Comparison of ENCODE assay signal across 19 cellular contexts in the genomic region with DNA sequence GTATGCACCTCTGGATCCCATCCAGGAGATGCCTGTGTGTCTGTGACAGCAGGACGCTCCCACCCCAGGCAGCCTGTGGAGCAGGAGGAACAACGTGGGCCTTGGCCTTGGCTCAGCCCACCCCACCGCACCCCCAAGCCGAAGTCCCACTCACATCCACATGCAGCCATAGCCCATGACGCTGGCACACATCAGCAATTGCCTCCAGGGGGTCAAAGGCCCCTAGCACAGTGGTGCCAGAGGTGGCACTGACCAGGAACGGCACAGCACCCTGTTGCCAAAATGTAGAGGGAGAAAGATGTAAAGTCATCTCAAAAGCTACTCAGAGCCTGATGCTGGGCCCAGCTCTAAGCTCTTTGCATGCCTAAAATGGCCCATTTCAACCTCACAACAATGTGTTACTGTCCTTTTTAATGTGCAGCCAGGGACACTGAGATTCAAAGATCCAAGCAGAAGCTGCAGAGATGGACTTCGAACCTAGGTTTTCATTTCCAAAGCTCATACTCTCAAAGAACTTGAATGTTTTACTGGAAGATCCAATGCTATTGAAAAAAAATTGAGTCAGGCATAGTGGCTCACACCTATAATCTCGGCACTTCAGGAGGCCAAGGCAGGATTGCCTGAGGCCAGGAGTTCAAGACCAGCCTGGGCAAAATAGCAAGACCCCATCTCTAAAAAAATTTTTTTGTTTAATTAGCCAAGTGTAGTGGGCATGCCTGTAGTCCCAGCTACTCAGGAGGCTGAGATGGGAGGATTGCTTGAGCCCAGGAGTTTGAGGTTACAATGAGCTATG. TPM values are rescaled to one million over a fixed set of nuclear protein-coding genes. Genes with fewer than 3 reads are reported as not detected.
DNase-seq lines count a peak whose midpoint lies in the region; ATAC-seq, FAIRE-seq and TF ChIP-seq lines count a peak whose summit lies in the region.
"Had no signal": no experiment of that assay in that cellular context is flagged by ENCODE, and none has a peak within 500 bp of the region (broad histone marks: within the 10 kb centered on the region; RNA-seq: fewer than 3 reads in every experiment).

No MANE protein-coding gene starts in this region.

- TF ChIP-seq POLR2A in K562 (conservative IDR thresholded peaks at IDR 0.05) (no peak), adrenal gland (IDR thresholded peaks at IDR 0.05) (no peak)

- in situ Hi-C loops in K562 (cut with MboI), result no loop called here

- no peak overlapping the region for H3K18ac ChIP-seq in neuronal stem cell (ENCODE audit: low read length)

- WGBS in K562 (ENCODE audit: insufficient coverage, low coverage, missing lambda C conversion rate), result 71% methylated on average over 8 of the region's 8 CpGs
- 43% methylated on average over 8 of the region's 8 CpGs for WGBS in liver
- no CpG with 5 or more reads among the region's 8 CpGs for WGBS in neuronal stem cell (ENCODE audit: extremely low coverage in 2 of 2, insufficient read length in 2 of 2, insufficient replicate concordance in 1 of 2), 2 donors
- WGBS in adrenal gland, 4 donors, result 91 to 97% (median 91%) methylated on average over 5 to 8 of the region's 8 CpGs

- H3K27ac ChIP-seq in K562 (ENCODE audit: extremely low read depth, low read depth, low read length), result no peak overlapping the region
- no peak overlapping the region for H3K27ac ChIP-seq in liver (ENCODE audit: low read depth in 1 of 2, low read length in 2 of 2)
- no peak overlapping the region for H3K27ac ChIP-seq in neuronal stem cell (replicated peaks; ENCODE audit: low read length)
- no peak overlapping the region for H3K27ac ChIP-seq in adrenal gland

- FAIRE-seq in K562 (lab: Jason Lieb, UNC), result no peak
- FAIRE-seq: G401.6, GM12892 had no signal

- H2BK120ac ChIP-seq in neuronal stem cell (ENCODE audit: low read depth, low read length), result no peak overlapping the region

- no peak overlapping the region for H4K8ac ChIP-seq in neuronal stem cell (ENCODE audit: low read depth, low read length)

- H3K27me3 ChIP-seq in K562 (ENCODE audit: control insufficient read depth in 2 of 2, insufficient read depth in 2 of 2, low read length in 2 of 2), result no peaks in the 10 kb centered on the region
- H3K27me3 ChIP-seq in liver (ENCODE audit: control insufficient read depth in 4 of 4, insufficient read depth in 4 of 4, low read length in 3 of 4), result no peaks in the 10 kb centered on the region
- H3K27me3 ChIP-seq in neuronal stem cell (ENCODE audit: control insufficient read depth in 3 of 3, insufficient read depth in 3 of 3, low read depth in 1 of 3, low read length in 3 of 3), result no peaks in the 10 kb centered on the region
- no peaks in the 10 kb centered on the region for H3K27me3 ChIP-seq in adrenal gland

- H2BK15ac ChIP-seq in neuronal stem cell (ENCODE audit: low read length), result no peak overlapping the region

- TF ChIP-seq CTCF in K562 (IDR thresholded peaks at IDR 0.05 in 2 of 3, conservative IDR thresholded peaks at IDR 0.05 in 1 of 3; ENCODE audit: insufficient read depth in 2 of 3, low read depth in 1 of 3, low read length in 3 of 3) (no peak), liver (IDR thresholded peaks at IDR 0.05; ENCODE audit: low read depth, low read length, missing input control) (no peak), adrenal gland (IDR thresholded peaks at IDR 0.05) (no peak)

- H2BK12ac ChIP-seq in neuronal stem cell (ENCODE audit: low read length), result no peak overlapping the region

- no peaks in the 10 kb centered on the region for H3K79me2 ChIP-seq in K562 (ENCODE audit: control insufficient read depth, insufficient read depth, low read length)

- H3K9me1 ChIP-seq in K562 (ENCODE audit: control insufficient read depth, insufficient read depth, low read length), result no peaks in the 10 kb centered on the region

- H2BK5ac ChIP-seq in neuronal stem cell (ENCODE audit: low read length), result no peak overlapping the region

- H4K20me1 ChIP-seq in K562 (replicated peaks; ENCODE audit: control insufficient read depth, insufficient read depth, low read length), result no peaks in the 10 kb centered on the region

- ATAC-seq in K562, result no peak
- ATAC-seq in GM19452 (IDR thresholded peaks at IDR 0.05; ENCODE audit: unreplicated experiment), result no peak
- ATAC-seq: HCT116 had no signal

- H3K79me1 ChIP-seq in neuronal stem cell (ENCODE audit: low read depth, low read length), result no peaks in the 10 kb centered on the region

- H3K36me3 ChIP-seq in K562 (ENCODE audit: control insufficient read depth, insufficient read depth, low read length), result no peaks in the 10 kb centered on the region
- H3K36me3 ChIP-seq in liver (ENCODE audit: control insufficient read depth in 4 of 4, insufficient read depth in 3 of 4, low read depth in 1 of 4, low read length in 3 of 4), result peaks cover 0 to 3% (median 1%) of the 10 kb centered on the region in 4 donors
- no peaks in the 10 kb centered on the region for H3K36me3 ChIP-seq in neuronal stem cell (replicated peaks in 1 of 2; ENCODE audit: control insufficient read depth in 2 of 2, insufficient read depth in 2 of 2, low read length in 2 of 2)
- H3K36me3 ChIP-seq in adrenal gland (replicated peaks in 1 of 2), result no peaks in the 10 kb centered on the region

- CTCF ChIA-PET in K562 (lab: Yijun Ruan, JAX; ENCODE audit: low intra/inter-chr PET ratio), result interaction anchor here (0.5 to 2.6 kb wide), 2 partner anchors 127 to 183 kb away, joined by 4 to 7 read pairs; no protein-coding TSS in a partner anchor

- H3K4me2 ChIP-seq in K562 (ENCODE audit: insufficient read depth, low read length), result no peak overlapping the region
- no peak overlapping the region for H3K4me2 ChIP-seq in neuronal stem cell (ENCODE audit: insufficient read depth, low read length, poor library complexity, severe bottlenecking)
- H3K4me2 ChIP-seq: GM23338 had no signal

- H3K9me3 ChIP-seq in K562 (replicated peaks; ENCODE audit: control insufficient read depth, insufficient read depth, low read depth, low read length) (no peaks in the 10 kb centered on the region), liver (ENCODE audit: control insufficient read depth in 4 of 4, low read length in 3 of 4) (no peaks in the 10 kb centered on the region), neuronal stem cell (replicated peaks in 1 of 2; ENCODE audit: control insufficient read depth in 2 of 2, insufficient read depth in 1 of 2, low read depth in 1 of 2, low read length in 2 of 2) (peaks cover 0 to 3% of the 10 kb centered on the region in 2 donors), adrenal gland (replicated peaks in 1 of 3) (no peaks in the 10 kb centered on the region)
- H3K9me3 ChIP-seq: Caco-2 had no signal

- TF ChIP-seq EP300 in K562 (IDR thresholded peaks at IDR 0.05; ENCODE audit: low read length), result no peak

- no peak for DNase-seq in K562 (ENCODE audit: extremely low read depth in 1 of 4, low spot score in 3 of 4)
- no peak for DNase-seq in neuronal stem cell (ENCODE audit: low spot score)
- no peak for DNase-seq in T-helper 1 cell
- no peak for DNase-seq in adrenal gland
- DNase-seq: C1 segment of cervical spinal cord; Caco-2; CD4-positive, alpha-beta memory T cell; DMS153; DND-41; H9; HFFc6 had no signal

- H4K91ac ChIP-seq in neuronal stem cell (ENCODE audit: low read depth, low read length, poor library complexity), result no peak overlapping the region

- TF ChIP-seq RAD21 in K562 (CRISPR knock-in tag; conservative IDR thresholded peaks at IDR 0.05 in 1 of 2, IDR thresholded peaks at IDR 0.05 in 1 of 2) (no peak), liver (IDR thresholded peaks at IDR 0.05) (no peak)

- POLR2A ChIA-PET in K562 (lab: Yijun Ruan, JAX), result interaction anchor here (0.7 to 2.7 kb wide), 7 partner anchors 10 to 164 kb away, joined by 3 to 15 read pairs (median 4); a partner anchor contains a TSS

- intact Hi-C loops in K562 (cut with micrococcal nuclease), result no loop called here
- intact Hi-C loops in adrenal gland (cut with DNase I), result loop anchor here (2.0 to 5.0 kb wide), 2 partner anchors 36 to 37 kb away; no protein-coding TSS in a partner anchor

- H3K9ac ChIP-seq in K562 (ENCODE audit: insufficient read depth in 1 of 2, low read depth in 2 of 2, low read length in 2 of 2) (no peak overlapping the region), liver (ENCODE audit: low read depth in 1 of 2, low read length in 2 of 2) (no peak overlapping the region), neuronal stem cell (ENCODE audit: low read depth, low read length, poor library complexity) (no peak overlapping the region)

- H3K4me1 ChIP-seq in K562 (replicated peaks in 1 of 2; ENCODE audit: control insufficient read depth in 2 of 2, insufficient read depth in 2 of 2, low read length in 2 of 2) (peaks cover 11 to 16% of the 10 kb centered on the region in 2 experiments; a peak in 4 of 5 replicates), liver (ENCODE audit: control insufficient read depth in 4 of 4, insufficient read depth in 4 of 4, low read length in 3 of 4) (peaks cover 12 to 53% (median 53%) of the 10 kb centered on the region in 4 donors), neuronal stem cell (ENCODE audit: control insufficient read depth in 2 of 2, insufficient read depth in 1 of 2, low read depth in 1 of 2, low read length in 2 of 2) (peaks cover 0 to 2% of the 10 kb centered on the region in 2 donors), adrenal gland (replicated peaks in 1 of 2) (peaks cover 0 to 3% of the 10 kb centered on the region in 2 donors)
- H3K4me1 ChIP-seq: Caco-2 had no signal

- peak overlapping the region; percentile 58 for H3K23ac ChIP-seq in neuronal stem cell (ENCODE audit: low read depth, low read length, poor library complexity)

- no peak overlapping the region for H3K14ac ChIP-seq in neuronal stem cell (ENCODE audit: low read length)

- no peak overlapping the region for H2AFZ ChIP-seq in K562 (ENCODE audit: low read depth, low read length)
- no peak overlapping the region for H2AFZ ChIP-seq in neuronal stem cell (ENCODE audit: low read length)
- H2AFZ ChIP-seq: GM23338 had no signal

- BruUV-seq in K562 (replicated peaks; lab: Mats Ljungman, UMichigan), result no TSS peak

- no peak overlapping the region for H3K4ac ChIP-seq in neuronal stem cell (ENCODE audit: low read length)

- H3K4me3 ChIP-seq in K562 (no peak overlapping the region), liver (ENCODE audit: low read depth in 1 of 3, low read length in 3 of 3) (no peak overlapping the region), neuronal stem cell (ENCODE audit: low read length in 2 of 2) (no peak overlapping the region), adrenal gland (no peak overlapping the region)
- H3K4me3 ChIP-seq: GM23338 had no signal

- H2AK5ac ChIP-seq in neuronal stem cell (ENCODE audit: low read depth, low read length), result no peak overlapping the region

RNA-seq across cellular contexts. Expression of a gene that starts 19.2 kb away (rescaled TPM):
- 77.6 and 121 TPM in 2 replicates for total RNA-seq in K562 (2011; cell fraction: chromatin; rRNA removed; ENCODE audit: low replicate concordance)
- total RNA-seq in K562 (2011; cell fraction: nucleolus; rRNA removed), result 62.2 and 65.9 TPM in 2 replicates
- total RNA-seq in K562 (2011; cell fraction: nucleoplasm; rRNA removed), result 76.6 and 88.8 TPM in 2 replicates
- total RNA-seq in K562 (2014; rRNA removed) (15.1 and 16.1 TPM in 2 replicates), K562 (2014; rRNA removed; fragmentation: Illumina TruSeq; extraction: Trizol) (18.6 and 19.9 TPM in 2 replicates), K562 (2015; rRNA removed; fragmentation: Illumina TruSeq; extraction: Trizol) (13.3 and 13.6 TPM in 2 replicates), K562 (2021) (39.6 and 46.4 TPM in 2 replicates), liver (10 to 100 TPM in 1 of 2 donors, 1 to 10 TPM in 1; 8.4 to 14.4 TPM), adrenal gland (10 to 100 TPM in 7 of 8 donors, 1 to 10 TPM in 1; 8.8 to 61.0 (median 18.6) TPM)
- polyA plus RNA-seq in K562 (2011; rRNA removed) (33.1 and 34.9 TPM in 2 replicates), K562 (2014; fragmentation: Illumina TruSeq; extraction: Trizol) (19.2 and 21.0 TPM in 2 replicates), K562 (2014; fragmentation: Nextera tagmentation; extraction: Ambion mirVana) (1 to 10 TPM in 1 of 2 experiments, under 1 TPM in 1; 0.57 to 1.4 TPM), K562 (2014; rRNA removed) (20.6 and 22.1 TPM in 2 replicates), liver (1 to 10 TPM; 1.4 to 4.3 TPM), adrenal gland (10 to 100 TPM in 2 of 3 donors, 1 to 10 TPM in 1; 6.6 to 11.3 (median 11.3) TPM)
- 9.6 and 17.0 TPM in 2 replicates for polyA plus RNA-seq in K562 (2011; cell fraction: cytosol; rRNA removed)
- polyA plus RNA-seq in K562 (2011; cell fraction: nucleus; rRNA removed), result 89.9 and 103 TPM in 2 replicates
- 12.8 and 21.6 TPM in 2 replicates for polyA plus RNA-seq in K562 (2012)
- 32.3 and 37.3 TPM in 2 replicates for polyA minus RNA-seq in K562 (2011; rRNA and poly(A)+ RNA removed)
- 8.2 and 9.2 TPM in 2 replicates for polyA minus RNA-seq in K562 (2011; cell fraction: cytosol; rRNA and poly(A)+ RNA removed)
- 45.2 and 63.6 TPM in 2 replicates for polyA minus RNA-seq in K562 (2011; cell fraction: nucleus; rRNA and poly(A)+ RNA removed)
- 19.7 TPM for polyA plus RNA-seq in neuronal stem cell (2013, experiment 1 of 2)
- 19.5 TPM for polyA plus RNA-seq in neuronal stem cell (2013, experiment 2 of 2)

RNA-seq across cellular contexts. Expression of a gene that starts 19.4 kb away (rescaled TPM):
- 97.5 and 106 TPM in 2 replicates for total RNA-seq in K562 (2011; cell fraction: chromatin; rRNA removed; ENCODE audit: low replicate concordance)
- 53.5 and 54.7 TPM in 2 replicates for total RNA-seq in K562 (2011; cell fraction: nucleolus; rRNA removed)
- 60.6 and 65.8 TPM in 2 replicates for total RNA-seq in K562 (2011; cell fraction: nucleoplasm; rRNA removed)
- total RNA-seq in K562 (2014; rRNA removed), result 8.1 and 8.5 TPM in 2 replicates
- 5.7 and 8.1 TPM in 2 replicates for total RNA-seq in K562 (2014; rRNA removed; fragmentation: Illumina TruSeq; extraction: Trizol)
- total RNA-seq in K562 (2015; rRNA removed; fragmentation: Illumina TruSeq; extraction: Trizol), result 6.7 and 7.0 TPM in 2 replicates
- 10.3 and 10.9 TPM in 2 replicates for total RNA-seq in K562 (2021)
- polyA plus RNA-seq in K562 (2011; rRNA removed), result 19.6 and 26.6 TPM in 2 replicates
- polyA plus RNA-seq in K562 (2011; cell fraction: cytosol; rRNA removed), result 5.5 and 11.5 TPM in 2 replicates
- polyA plus RNA-seq in K562 (2011; cell fraction: nucleus; rRNA removed), result 109 and 129 TPM in 2 replicates
- polyA plus RNA-seq in K562 (2012), result 7.6 and 29.6 TPM in 2 replicates
- polyA plus RNA-seq in K562 (2014; fragmentation: Illumina TruSeq; extraction: Trizol), result 11.1 and 16.8 TPM in 2 replicates
- polyA plus RNA-seq in K562 (2014; fragmentation: Nextera tagmentation; extraction: Ambion mirVana), result 1 to 10 TPM; 1.8 to 2.4 TPM
- 17.1 TPM in 2 replicates for polyA plus RNA-seq in K562 (2014; rRNA removed)
- polyA minus RNA-seq in K562 (2011; rRNA and poly(A)+ RNA removed), result 6.1 and 7.9 TPM in 2 replicates
- 6.1 TPM in 1 of 2 replicates, not detected in the other for polyA minus RNA-seq in K562 (2011; cell fraction: cytosol; rRNA and poly(A)+ RNA removed)
- polyA minus RNA-seq in K562 (2011; cell fraction: nucleus; rRNA and poly(A)+ RNA removed), result 14.8 and 19.5 TPM in 2 replicates
- 10 to 100 TPM in 1 of 2 donors, 1 to 10 TPM in 1; 4.4 to 37.1 TPM for total RNA-seq in liver
- polyA plus RNA-seq in liver, result 10 to 100 TPM; 33.1 to 41.5 TPM
- 14.3 TPM for polyA plus RNA-seq in neuronal stem cell (2013, experiment 1 of 2)
- polyA plus RNA-seq in neuronal stem cell (2013, experiment 2 of 2), result 14.1 TPM
- total RNA-seq in adrenal gland, result 10 to 100 TPM in 6 of 8 donors, 1 to 10 TPM in 2; 2.3 to 43.4 (median 19.8) TPM
- polyA plus RNA-seq in adrenal gland, result 100 to 1,000 TPM in 2 of 3 donors, 10 to 100 TPM in 1; 10.9 to 140 (median 100) TPM

RNA-seq across cellular contexts. Expression of a gene that starts 45.7 kb away (rescaled TPM):
- 1.7 and 4.1 TPM in 2 replicates for total RNA-seq in K562 (2011; cell fraction: chromatin; rRNA removed; ENCODE audit: low replicate concordance)
- 3.6 and 8.2 TPM in 2 replicates for total RNA-seq in K562 (2011; cell fraction: nucleolus; rRNA removed)
- 2.3 and 2.7 TPM in 2 replicates for total RNA-seq in K562 (2011; cell fraction: nucleoplasm; rRNA removed)
- total RNA-seq in K562 (2014; rRNA removed) (1.3 and 1.9 TPM in 2 replicates), K562 (2014; rRNA removed; fragmentation: Illumina TruSeq; extraction: Trizol) (0.41 and 0.55 TPM in 2 replicates), K562 (2015; rRNA removed; fragmentation: Illumina TruSeq; extraction: Trizol) (0.54 and 0.64 TPM in 2 replicates), K562 (2021) (2.0 and 3.5 TPM in 2 replicates), liver (1 to 10 TPM; 1.7 to 1.8 TPM), adrenal gland (1 to 10 TPM; 1.2 to 7.4 (median 4.0) TPM)
- polyA plus RNA-seq in K562 (2011; rRNA removed) (0.98 and 1.5 TPM in 2 replicates), K562 (2014; fragmentation: Illumina TruSeq; extraction: Trizol) (0.57 and 0.67 TPM in 2 replicates), K562 (2014; fragmentation: Nextera tagmentation; extraction: Ambion mirVana) (under 1 TPM; 0.06 to 0.10 TPM), K562 (2014; rRNA removed) (1.2 and 1.9 TPM in 2 replicates), liver (1 to 10 TPM; 2.4 TPM), adrenal gland (1 to 10 TPM in 2 of 3 donors, under 1 TPM in 1; 0.95 to 4.0 (median 3.5) TPM)
- 1.2 and 2.2 TPM in 2 replicates for polyA plus RNA-seq in K562 (2011; cell fraction: cytosol; rRNA removed)
- 3.1 and 4.5 TPM in 2 replicates for polyA plus RNA-seq in K562 (2011; cell fraction: nucleus; rRNA removed)
- 0.82 and 1.4 TPM in 2 replicates for polyA plus RNA-seq in K562 (2012)
- polyA minus RNA-seq in K562 (2011; rRNA and poly(A)+ RNA removed), result 1.2 and 1.3 TPM in 2 replicates
- 0.95 and 2.7 TPM in 2 replicates for polyA minus RNA-seq in K562 (2011; cell fraction: cytosol; rRNA and poly(A)+ RNA removed)
- 0.89 and 1.2 TPM in 2 replicates for polyA minus RNA-seq in K562 (2011; cell fraction: nucleus; rRNA and poly(A)+ RNA removed)
- polyA plus RNA-seq in neuronal stem cell (2013, experiment 1 of 2), result 0.07 TPM
- polyA plus RNA-seq in neuronal stem cell (2013, experiment 2 of 2), result 0.03 TPM
- total RNA-seq: GM23338 had no signal

RNA-seq across cellular contexts. Expression of a gene that starts 58.0 kb away (rescaled TPM):
- total RNA-seq in K562 (2011; cell fraction: chromatin; rRNA removed; ENCODE audit: low replicate concordance), result not detected in 2 replicates
- total RNA-seq in K562 (2011; cell fraction: nucleolus; rRNA removed), result not detected in 2 replicates
- total RNA-seq in K562 (2011; cell fraction: nucleoplasm; rRNA removed), result 0.38 TPM in 1 of 2 replicates, not detected in the other
- total RNA-seq in K562 (2014; rRNA removed) (not detected in 2 replicates), K562 (2014; rRNA removed; fragmentation: Illumina TruSeq; extraction: Trizol) (not detected in 2 replicates), K562 (2015; rRNA removed; fragmentation: Illumina TruSeq; extraction: Trizol) (not detected in 2 replicates), K562 (2021) (not detected in 2 replicates), liver (1 to 10 TPM in 1 of 2 donors, under 1 TPM in 1; 0.92 to 9.4 TPM), adrenal gland (under 1 TPM in 1 of 8 donors, not detected in 7; 0.79 TPM)
- polyA plus RNA-seq in K562 (2011; rRNA removed) (not detected in 2 replicates), K562 (2014; fragmentation: Illumina TruSeq; extraction: Trizol) (not detected in 2 replicates), K562 (2014; fragmentation: Nextera tagmentation; extraction: Ambion mirVana) (not detected), K562 (2014; rRNA removed) (0.04 TPM in 1 of 2 replicates, not detected in the other), liver (1 to 10 TPM in 1 of 2 donors, under 1 TPM in 1; 0.48 to 1.6 TPM), adrenal gland (under 1 TPM in 2 of 3 donors, not detected in 1; 0.34 to 0.48 TPM)
- polyA plus RNA-seq in K562 (2011; cell fraction: cytosol; rRNA removed), result not detected in 2 replicates
- polyA plus RNA-seq in K562 (2011; cell fraction: nucleus; rRNA removed), result not detected in 2 replicates
- polyA plus RNA-seq in K562 (2012), result not detected in 2 replicates
- polyA minus RNA-seq in K562 (2011; rRNA and poly(A)+ RNA removed), result not detected in 2 replicates
- polyA minus RNA-seq in K562 (2011; cell fraction: cytosol; rRNA and poly(A)+ RNA removed), result not detected in 2 replicates
- not detected in 2 replicates for polyA minus RNA-seq in K562 (2011; cell fraction: nucleus; rRNA and poly(A)+ RNA removed)
- not detected for polyA plus RNA-seq in neuronal stem cell (2013, experiment 1 of 2)
- polyA plus RNA-seq in neuronal stem cell (2013, experiment 2 of 2), result not detected
- total RNA-seq: A172, A673, GM23338, H9 had no signal
- polyA plus RNA-seq: GM23338 had no signal
